16 cellular contexts compared by ENCODE assay signal in the genomic region with DNA sequence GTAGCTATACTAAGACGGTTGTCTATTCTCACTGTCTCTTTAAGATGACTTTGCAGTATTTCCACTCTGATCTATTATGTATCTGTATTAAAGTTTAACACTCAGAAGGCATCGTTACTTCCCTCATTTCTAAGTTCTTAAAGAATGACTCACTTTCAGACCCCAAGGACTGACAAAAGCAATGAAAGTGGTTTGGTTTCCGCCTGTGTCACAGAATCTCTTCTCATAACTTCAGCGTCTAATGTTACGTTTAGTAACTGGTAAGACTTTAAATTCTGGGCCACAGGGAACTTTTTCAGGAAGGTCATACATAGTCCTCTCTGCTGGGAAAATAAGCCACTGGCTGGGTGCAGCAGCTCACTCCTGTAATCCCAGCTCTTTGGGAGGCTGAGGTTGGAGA.
DNase-seq lines count a peak whose midpoint lies in the region; ATAC-seq, FAIRE-seq and TF ChIP-seq lines count a peak whose summit lies in the region.
"Had no signal": no experiment of that assay in that cellular context is flagged by ENCODE, and none has a peak within 500 bp of the region (broad histone marks: within the 10 kb centered on the region; RNA-seq: fewer than 3 reads in every experiment).

No MANE protein-coding gene starts in this region.

- no peaks in the 10 kb centered on the region for H3K27me3 Mint-ChIP-seq in activated CD8-positive, alpha-beta memory T cell treated with anti-CD3 and anti-CD28 coated beads, Interleukin-2, amount 10 ng/mL, durations not matched to agents 7 days and 5 days
- H3K27me3 Mint-ChIP-seq: CD4-positive, alpha-beta T cell; effector memory CD8-positive, alpha-beta T cell had no signal

- H3K79me2 ChIP-seq in PC-9 (ENCODE audit: low read depth) (no peaks in the 10 kb centered on the region), hepatocyte (no peaks in the 10 kb centered on the region)

- no peak overlapping the region for H3K4me3 Mint-ChIP-seq in activated CD8-positive, alpha-beta memory T cell treated with anti-CD3 and anti-CD28 coated beads, Interleukin-2, amount 10 ng/mL, durations not matched to agents 7 days and 5 days
- H3K4me3 Mint-ChIP-seq: CD4-positive, alpha-beta T cell; effector memory CD8-positive, alpha-beta T cell had no signal

- WGBS in right lobe of liver (ENCODE audit: insufficient coverage, low coverage, low lambda C conversion rate, missing lambda C conversion rate): 69% methylated on average over 5 of the region's 5 CpGs
- 51% methylated on average over 5 of the region's 5 CpGs for WGBS in hepatocyte (ENCODE audit: low lambda C conversion rate, missing lambda C conversion rate)

- H3K27ac ChIP-seq in PC-9 (peak overlapping the region; percentile 99), right lobe of liver (no peak overlapping the region), hepatocyte (no peak overlapping the region)
- H3K27ac ChIP-seq: cardiac muscle cell, VCaP had no signal

- TF ChIP-seq POLR2A in right lobe of liver (IDR thresholded peaks at IDR 0.05): no peak
- TF ChIP-seq POLR2A in GM12892 (IDR thresholded peaks at IDR 0.05; ENCODE audit: low read depth, low read length): no peak

- H3K4me3 ChIP-seq in PC-9 (no peak overlapping the region), right lobe of liver (no peak overlapping the region), hepatocyte (no peak overlapping the region)
- H3K4me3 ChIP-seq: cardiac muscle cell had no signal

- no peak for TF ChIP-seq CTCF in PC-9 (conservative IDR thresholded peaks at IDR 0.05)
- TF ChIP-seq CTCF in right lobe of liver (IDR thresholded peaks at IDR 0.05): no peak
- no peak for TF ChIP-seq CTCF in hepatocyte (IDR thresholded peaks at IDR 0.05; ENCODE audit: poor library complexity)

- H3K4me2 ChIP-seq in PC-9 (peak overlapping the region; percentile 59), hepatocyte (no peak overlapping the region)

- no peak for ATAC-seq in activated CD8-positive, alpha-beta memory T cell treated with anti-CD3 and anti-CD28 coated beads, Interleukin-2, amount 10 ng/mL, durations not matched to agents 7 days and 5 days
- no peak for ATAC-seq in right lobe of liver
- ATAC-seq: effector memory CD8-positive, alpha-beta T cell had no signal

- peak overlapping the region; percentile 67; the same call in 1 of the 2 replicates for H2AFZ ChIP-seq in PC-9
- no peak overlapping the region for H2AFZ ChIP-seq in hepatocyte

- H3K9me3 Mint-ChIP-seq in activated CD8-positive, alpha-beta memory T cell treated with anti-CD3 and anti-CD28 coated beads, Interleukin-2, amount 10 ng/mL, durations not matched to agents 7 days and 5 days (ENCODE audit: low read depth): peaks cover 18% of the 10 kb centered on the region

- CTCF ChIA-PET in PC-9 (lab: Charles Lee): no interaction called here
- CTCF ChIA-PET in activated CD8-positive, alpha-beta memory T cell treated with anti-CD3 and anti-CD28 coated beads, Interleukin-2, amount 10 ng/mL, durations not matched to agents 7 days and 5 days (lab: Charles Lee): no interaction called here

- no peaks in the 10 kb centered on the region for H3K9me2 ChIP-seq in PC-9 (ENCODE audit: insufficient read depth)
- H3K9me2 ChIP-seq in hepatocyte (replicated peaks; ENCODE audit: insufficient read depth): no peaks in the 10 kb centered on the region

- H3K36me3 Mint-ChIP-seq in activated CD8-positive, alpha-beta memory T cell treated with anti-CD3 and anti-CD28 coated beads, Interleukin-2, amount 10 ng/mL, durations not matched to agents 7 days and 5 days: no peaks in the 10 kb centered on the region

- no TSS peak for BruUV-seq in PC-9 (replicated peaks; lab: Mats Ljungman, UMichigan)

- peaks cover 5% of the 10 kb centered on the region; the same call in 1 of the 2 replicates for H3K9me3 ChIP-seq in PC-9 (ENCODE audit: insufficient read depth, low read depth)
- H3K9me3 ChIP-seq in right lobe of liver: no peaks in the 10 kb centered on the region
- no peaks in the 10 kb centered on the region for H3K9me3 ChIP-seq in hepatocyte (ENCODE audit: low read depth)

- DNase-seq in Caki2 (ENCODE audit: low read depth): peak; percentile 97
- DNase-seq in PC-9: peak; percentile 27 to 99
- peak; percentile 70 for DNase-seq in fibroblast of gingiva (ENCODE audit: low read depth)
- peak; percentile 95 for DNase-seq in renal cortical epithelial cell (ENCODE audit: low read depth)
- no peak for DNase-seq in activated CD8-positive, alpha-beta memory T cell treated with anti-CD3 and anti-CD28 coated beads, Interleukin-2, amount 10 ng/mL, durations not matched to agents 7 days and 5 days
- no peak for DNase-seq in right lobe of liver
- no peak for DNase-seq in GM12892 (ENCODE audit: insufficient read length)
- no peak for DNase-seq in hepatocyte (ENCODE audit: low spot score)
- DNase-seq: activated naive CD4-positive, alpha-beta T cell treated with Interleukin-2 at 50 U/mL for 16 hours; CD4-positive, alpha-beta T cell; effector memory CD8-positive, alpha-beta T cell; head of caudate nucleus; substantia nigra had no signal

- H4K20me1 ChIP-seq in PC-9 (ENCODE audit: insufficient read depth) (no peaks in the 10 kb centered on the region), hepatocyte (ENCODE audit: insufficient read depth, poor library complexity, severe bottlenecking) (no peaks in the 10 kb centered on the region)

- intact Hi-C loops in PC-9 (cut with micrococcal nuclease; ENCODE audit: unreplicated experiment): no loop called here
- intact Hi-C loops in right lobe of liver (cut with DNase I): no loop called here

- H3F3A ChIP-seq in PC-9 (ENCODE audit: insufficient read depth, low read depth): peaks cover 18% of the 10 kb centered on the region

- H3K4me1 Mint-ChIP-seq in activated CD8-positive, alpha-beta memory T cell treated with anti-CD3 and anti-CD28 coated beads, Interleukin-2, amount 10 ng/mL, durations not matched to agents 7 days and 5 days: no peaks in the 10 kb centered on the region

- no peaks in the 10 kb centered on the region for H3K36me3 ChIP-seq in PC-9 (ENCODE audit: low read depth)
- H3K36me3 ChIP-seq in right lobe of liver: no peaks in the 10 kb centered on the region
- no peaks in the 10 kb centered on the region for H3K36me3 ChIP-seq in hepatocyte (replicated peaks; ENCODE audit: insufficient read depth, low read depth)
- H3K36me3 ChIP-seq: cardiac muscle cell had no signal

- in situ Hi-C loops in Caki2 (cut with HindIII; ENCODE audit: low pct_unique_long_range_greater_than_20kb, low sequenced_read_pairs): no loop called here

- H3K27ac Mint-ChIP-seq in activated CD8-positive, alpha-beta memory T cell treated with anti-CD3 and anti-CD28 coated beads, Interleukin-2, amount 10 ng/mL, durations not matched to agents 7 days and 5 days: no peak overlapping the region
- H3K27ac Mint-ChIP-seq: CD4-positive, alpha-beta T cell; effector memory CD8-positive, alpha-beta T cell; progenitor cell of endocrine pancreas had no signal

- POLR2A ChIA-PET in PC-9 (lab: Charles Lee; ENCODE audit: unreplicated experiment): no interaction called here

- H3K27me3 ChIP-seq in PC-9 (ENCODE audit: insufficient read depth, low read depth) (no peaks in the 10 kb centered on the region), right lobe of liver (no peaks in the 10 kb centered on the region), hepatocyte (no peaks in the 10 kb centered on the region)
- H3K27me3 ChIP-seq: cardiac muscle cell had no signal

- peaks cover 39% of the 10 kb centered on the region for H3K4me1 ChIP-seq in PC-9 (replicated peaks; ENCODE audit: insufficient read depth)
- no peaks in the 10 kb centered on the region for H3K4me1 ChIP-seq in right lobe of liver
- H3K4me1 ChIP-seq in hepatocyte (ENCODE audit: insufficient read depth): no peaks in the 10 kb centered on the region

- no peak for FAIRE-seq in GM12892 (lab: Jason Lieb, UNC)

Comparison
In these comparisons a context has a peak if more than half of its experiments do, and no peak if none do; other contexts are left out.
1. DNase-seq: peak in Caki2 (single experiment), PC-9 (2 of 2), fibroblast of gingiva (single experiment) and renal cortical epithelial cell (single experiment); none in activated CD8-positive, alpha-beta memory T cell treated with anti-CD3 and anti-CD28 coated beads, Interleukin-2, amount 10 ng/mL, durations not matched to agents 7 days and 5 days (single experiment), right lobe of liver (0 of 3), GM12892 (single experiment) and hepatocyte (single experiment).